17 cellular contexts compared by ENCODE assay signal in the genomic region with DNA sequence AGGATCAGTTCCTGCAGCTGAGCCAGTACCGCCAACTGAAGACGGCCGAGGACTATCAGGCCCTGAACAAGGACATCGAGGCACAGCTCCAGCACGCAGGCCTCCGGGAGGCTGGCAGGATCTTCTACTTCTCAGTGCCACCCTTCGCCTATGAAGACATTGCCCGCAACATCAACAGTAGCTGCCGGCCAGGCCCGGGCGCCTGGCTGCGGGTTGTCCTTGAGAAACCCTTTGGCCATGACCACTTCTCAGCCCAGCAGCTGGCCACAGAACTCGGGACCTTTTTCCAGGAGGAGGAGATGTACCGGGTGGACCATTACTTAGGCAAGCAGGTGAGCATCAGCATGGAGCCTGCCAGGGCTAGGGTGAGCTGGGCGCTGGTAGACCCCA. TPM values are rescaled to one million over a fixed set of nuclear protein-coding genes. Genes with fewer than 3 reads are reported as not detected.
DNase-seq lines count a peak whose midpoint lies in the region; ATAC-seq and TF ChIP-seq lines count a peak whose summit lies in the region.
"Had no signal": no experiment of that assay in that cellular context is flagged by ENCODE, and none has a peak within 500 bp of the region (broad histone marks: within the 10 kb centered on the region; RNA-seq: fewer than 3 reads in every experiment).

No MANE protein-coding gene starts in this region.

- H3K27ac ChIP-seq in BLaER1 (no peak overlapping the region), RWPE1 (peak overlapping the region; percentile 14), gastroesophageal sphincter (peak overlapping the region in 3 of 4 donors; percentile 83 to 87 (median 84)), skeletal muscle tissue (ENCODE audit: low read depth, low read length) (peak overlapping the region; percentile 88)

- DNase-seq in RWPE1 (ENCODE audit: low spot score), result no peak
- no peak for DNase-seq in nucleus accumbens (lab: John Stamatoyannopoulos, UW)
- DNase-seq in SKM-1 treated with dmso at 0.1 percent for 144 hours (lab: John Stamatoyannopoulos, UW; ENCODE audit: unreplicated experiment), result no peak
- no peak for DNase-seq in NCI-H510A (lab: John Stamatoyannopoulos, UW)
- DNase-seq: activated CD4-positive, alpha-beta T cell treated with anti-CD3 and anti-CD28 coated beads for 36 hours; activated naive CD4-positive, alpha-beta T cell treated with Interleukin-2 at 50 U/mL for 16 hours; activated T-cell treated with anti-CD3 and anti-CD28 coated beads, Interleukin-2, amount 50 U/mL, for 48 hours; amygdala; NCI-H1092; NCI-H1930; nephron progenitor cell; stimulated activated CD4-positive, alpha-beta T cell treated with anti-CD3 and anti-CD28 coated beads, Interleukin-1b, Interleukin-23, amount 100 ng/mL, for 48 hours had no signal

- no peak for TF ChIP-seq POLR2A in gastroesophageal sphincter (IDR thresholded peaks at IDR 0.05)

- CTCF ChIA-PET in RWPE1 (lab: Yijun Ruan, JAX), result interaction anchor here (1.1 kb wide), 1 partner anchor 46 kb away, joined by 3 read pairs; no protein-coding TSS in a partner anchor

- 0 out of 2 replicates have a peak, but pooled peaks cover 6% of the 10 kb centered on the region for H4K20me1 ChIP-seq in BLaER1

- ATAC-seq in gastroesophageal sphincter (no peak), GM19452 (IDR thresholded peaks at IDR 0.05; ENCODE audit: unreplicated experiment) (no peak)
- ATAC-seq: activated CD4-positive, alpha-beta T cell treated with anti-CD3 and anti-CD28 coated beads for 36 hours had no signal

- H3K4me2 ChIP-seq in BLaER1, result peak overlapping the region; percentile 93

- H3K27me3 ChIP-seq in BLaER1 (no peaks in the 10 kb centered on the region), gastroesophageal sphincter (no peaks in the 10 kb centered on the region), skeletal muscle tissue (ENCODE audit: control insufficient read depth in 3 of 3, insufficient read depth in 3 of 3, low read length in 3 of 3) (no peaks in the 10 kb centered on the region)
- H3K27me3 ChIP-seq: left lung had no signal

- H3K4me3 ChIP-seq in BLaER1 (no peak overlapping the region), gastroesophageal sphincter (no peak overlapping the region), skeletal muscle tissue (ENCODE audit: low read length in 3 of 3) (peak overlapping the region in 2 of 3 donors; percentile 29 to 35)
- H3K4me3 ChIP-seq: left lung had no signal

- H3K9me3 ChIP-seq in BLaER1 (no peaks in the 10 kb centered on the region), gastroesophageal sphincter (no peaks in the 10 kb centered on the region), skeletal muscle tissue (ENCODE audit: control insufficient read depth in 3 of 3, low read length in 3 of 3) (no peaks in the 10 kb centered on the region)
- H3K9me3 ChIP-seq: left lung had no signal

- H3K36me3 ChIP-seq in BLaER1 (peaks cover 42% of the 10 kb centered on the region), gastroesophageal sphincter (peaks cover 0 to 46% of the 10 kb centered on the region in 2 donors), skeletal muscle tissue (ENCODE audit: control insufficient read depth in 3 of 3, insufficient read depth in 3 of 3, low read length in 3 of 3) (peaks cover 3 to 22% (median 10%) of the 10 kb centered on the region in 3 donors)

- H3K9ac ChIP-seq in BLaER1, result no peak overlapping the region
- H3K9ac ChIP-seq in skeletal muscle tissue (ENCODE audit: low read depth in 1 of 3, low read length in 3 of 3), result peak overlapping the region in 1 of 3 donors; percentile 62

- POLR2A ChIA-PET in RWPE1 (lab: Yijun Ruan, JAX; ENCODE audit: low non-redundant PET), result interaction anchor here (0.6 kb wide), 1 partner anchor 69 kb away, joined by 4 read pairs; no protein-coding TSS in a partner anchor

- H3K4me1 ChIP-seq in BLaER1 (peaks cover 71% of the 10 kb centered on the region), gastroesophageal sphincter (peaks cover 2 to 95% (median 38%) of the 10 kb centered on the region in 3 donors), skeletal muscle tissue (ENCODE audit: control insufficient read depth in 3 of 3, insufficient read depth in 3 of 3, low read length in 3 of 3) (peaks cover 94 to 98% (median 98%) of the 10 kb centered on the region in 3 donors)

- TF ChIP-seq EP300 in gastroesophageal sphincter (IDR thresholded peaks at IDR 0.05), result no peak

- no peak for TF ChIP-seq CTCF in RWPE1 (conservative IDR thresholded peaks at IDR 0.05; ENCODE audit: low read depth)
- TF ChIP-seq CTCF in gastroesophageal sphincter (IDR thresholded peaks at IDR 0.05), result no peak

- WGBS in gastroesophageal sphincter (ENCODE audit: low coverage in 1 of 2), 2 donors, result no CpG with 5 or more reads among the region's 15 CpGs

RNA-seq across cellular contexts. Expression of gene H6PD, which starts 10.7 kb away (rescaled TPM):
- total RNA-seq in gastroesophageal sphincter (10 to 100 TPM; 27.0 to 62.2 (median 44.0) TPM), skeletal muscle tissue (24.5 TPM)

RNA-seq across cellular contexts. Expression of gene SPSB1, which starts 47.5 kb away (rescaled TPM):
- total RNA-seq in gastroesophageal sphincter, result 100 to 1,000 TPM in 2 of 4 donors, 10 to 100 TPM in 2; 56.3 to 111 (median 99.5) TPM
- 6.3 TPM for total RNA-seq in skeletal muscle tissue

Comparison
In these comparisons a context has a peak if more than half of its experiments do, and no peak if none do; other contexts are left out.
1. H3K4me3 ChIP-seq: peak in skeletal muscle tissue (2 of 3); none in BLaER1 (single experiment) and gastroesophageal sphincter (0 of 2).